Comparison of ENCODE assay signal across 9 cellular contexts in the genomic region with DNA sequence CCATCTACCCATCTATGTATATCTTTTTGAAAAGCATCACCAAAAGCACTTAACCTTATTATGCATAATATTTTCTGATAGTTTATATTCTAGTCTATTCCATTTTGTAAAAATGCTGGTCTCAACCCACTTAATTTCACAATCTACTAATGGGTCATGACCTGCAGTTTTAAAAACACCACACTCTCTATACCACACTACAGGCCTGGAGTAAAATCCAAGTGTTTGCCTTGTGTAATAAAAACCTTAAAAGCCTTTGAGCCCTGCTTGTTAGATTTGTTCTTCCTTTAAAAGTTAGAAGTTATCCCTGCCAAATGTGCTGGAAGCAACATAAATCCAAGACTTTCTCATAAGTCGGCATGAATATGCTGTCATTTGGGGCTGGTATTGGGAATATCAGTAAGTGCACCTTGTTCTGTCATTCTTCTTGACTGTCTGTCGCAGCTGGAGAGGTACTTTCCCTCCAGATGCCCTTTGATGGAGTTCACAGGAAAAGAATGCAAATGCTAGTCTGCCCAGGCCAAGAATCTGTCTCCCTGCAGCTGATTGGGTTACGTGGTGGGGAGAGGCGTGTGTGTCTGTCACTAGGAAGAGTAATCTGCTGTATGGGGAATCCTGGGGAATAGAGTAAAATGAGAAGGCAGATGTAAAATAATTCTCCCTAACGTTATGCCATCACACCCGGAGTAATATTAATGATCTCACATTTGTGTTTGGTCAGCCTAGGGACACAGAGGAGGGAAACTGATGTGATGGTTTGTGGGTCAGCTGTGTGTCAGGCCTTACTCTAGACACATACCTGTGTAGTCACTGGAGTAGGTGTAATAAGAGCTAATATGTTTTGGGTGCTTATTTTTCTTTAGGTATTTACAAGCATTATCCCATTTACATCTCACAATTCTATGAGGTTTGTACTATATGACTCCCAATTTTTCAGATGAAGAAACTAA.
DNase-seq lines count a peak whose midpoint lies in the region; ATAC-seq and TF ChIP-seq lines count a peak whose summit lies in the region.
"Had no signal": no experiment of that assay in that cellular context is flagged by ENCODE, and none has a peak within 500 bp of the region (broad histone marks: within the 10 kb centered on the region; RNA-seq: fewer than 3 reads in every experiment).

No MANE protein-coding gene starts in this region.

- in situ Hi-C loops in ACHN (cut with HindIII; ENCODE audit: low pct_ligation_motif_present, low pct_unique_long_range_greater_than_20kb, low sequenced_read_pairs): no loop called here

- no peak overlapping the region for H3K27ac ChIP-seq in foreskin keratinocyte

- DNase-seq in ELF-1 (ENCODE audit: low read depth, low spot score): peak; percentile 65
- DNase-seq in RPMI7951 (ENCODE audit: low read depth): peak; percentile 61
- peak; percentile 55 to 69 for DNase-seq in foreskin keratinocyte
- no peak for DNase-seq in osteocyte (ENCODE audit: extremely low spot score, unreplicated experiment)
- no peak for DNase-seq in posterior cingulate gyrus
- no peak for DNase-seq in HPDE6-E6E7 (ENCODE audit: extremely low spot score)
- no peak for DNase-seq in ACHN
- DNase-seq: activated CD4-positive, alpha-beta T cell treated with anti-CD3 and anti-CD28 coated beads, Interleukin-2, amount 10 ng/mL, durations not matched to agents 7 days and 5 days had no signal

- no peak for TF ChIP-seq CTCF in foreskin keratinocyte (conservative IDR thresholded peaks at IDR 0.05)
- TF ChIP-seq CTCF in osteocyte (IDR thresholded peaks at IDR 0.05): no peak

- H3K27ac Mint-ChIP-seq in osteocyte (ENCODE audit: unreplicated experiment): peak overlapping the region; percentile 74
- H3K27ac Mint-ChIP-seq: activated CD4-positive, alpha-beta T cell treated with anti-CD3 and anti-CD28 coated beads, Interleukin-2, amount 10 ng/mL, durations not matched to agents 7 days and 5 days had no signal

- no peaks in the 10 kb centered on the region for H3K36me3 Mint-ChIP-seq in osteocyte (ENCODE audit: unreplicated experiment)

- H3K4me1 Mint-ChIP-seq in osteocyte (ENCODE audit: unreplicated experiment): peaks cover 32% of the 10 kb centered on the region
- H3K4me1 Mint-ChIP-seq: activated CD4-positive, alpha-beta T cell treated with anti-CD3 and anti-CD28 coated beads, Interleukin-2, amount 10 ng/mL, durations not matched to agents 7 days and 5 days had no signal

- no peaks in the 10 kb centered on the region for H3K4me1 ChIP-seq in foreskin keratinocyte

- peak; percentile 24 for ATAC-seq in foreskin keratinocyte
- no peak for ATAC-seq in HG03135 (IDR thresholded peaks at IDR 0.05; ENCODE audit: unreplicated experiment)

- H3K27me3 Mint-ChIP-seq in osteocyte (ENCODE audit: unreplicated experiment): no peaks in the 10 kb centered on the region

- H3K4me3 Mint-ChIP-seq in osteocyte (ENCODE audit: unreplicated experiment): no peak overlapping the region
- H3K4me3 Mint-ChIP-seq: activated CD4-positive, alpha-beta T cell treated with anti-CD3 and anti-CD28 coated beads, Interleukin-2, amount 10 ng/mL, durations not matched to agents 7 days and 5 days had no signal

- no peaks in the 10 kb centered on the region for H3K9me3 Mint-ChIP-seq in osteocyte (ENCODE audit: unreplicated experiment)
- H3K9me3 Mint-ChIP-seq: activated CD4-positive, alpha-beta T cell treated with anti-CD3 and anti-CD28 coated beads, Interleukin-2, amount 10 ng/mL, durations not matched to agents 7 days and 5 days had no signal

- intact Hi-C loops in posterior cingulate gyrus (cut with DNase I): no loop called here

- H3K27me3 ChIP-seq in foreskin keratinocyte: no peaks in the 10 kb centered on the region

Comparison
In these comparisons a context has a peak if more than half of its experiments do, and no peak if none do; other contexts are left out.
1. DNase-seq: peak in ELF-1 (single experiment), RPMI7951 (single experiment) and foreskin keratinocyte (2 of 2); none in osteocyte (single experiment), posterior cingulate gyrus (0 of 10), HPDE6-E6E7 (single experiment) and ACHN (single experiment).